In the genomic region with DNA sequence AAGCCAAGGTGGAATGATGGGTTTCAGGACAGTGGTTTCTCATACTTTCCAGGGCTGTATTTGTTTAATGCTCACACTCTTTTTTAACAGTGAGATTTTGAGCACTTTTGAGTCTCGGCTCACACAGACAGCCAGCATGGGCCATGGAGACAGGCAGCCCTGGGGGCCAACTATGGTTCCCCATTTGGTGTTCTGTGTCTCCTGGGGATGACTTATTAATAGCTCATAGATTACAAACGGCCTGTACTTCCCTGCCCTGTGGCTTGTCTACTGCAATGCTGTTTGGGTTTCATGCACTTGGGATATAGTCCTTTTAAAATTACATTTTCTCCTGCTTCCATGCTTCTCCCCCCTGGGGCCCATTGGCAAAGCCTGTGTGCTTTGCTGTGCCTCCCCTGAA, we compare ENCODE assay signal across 24 cellular contexts.
"Had no signal": no experiment of that assay in that cellular context is flagged by ENCODE, and none has a peak within 500 bp of the region (broad histone marks: within the 10 kb centered on the region; RNA-seq: fewer than 3 reads in every experiment).

No MANE protein-coding gene starts in this region.

- H3K27me3 ChIP-seq: body of pancreas, cardiac muscle cell had no signal

- H3K4me1 ChIP-seq: body of pancreas, stomach, suprapubic skin had no signal

- H3K4me3 ChIP-seq: body of pancreas, cardiac muscle cell, hepatocyte, smooth muscle cell, stomach, suprapubic skin had no signal

- H3K4me3 Mint-ChIP-seq: activated naive CD4-positive, alpha-beta T cell treated with anti-CD3 and anti-CD28 coated beads, Interleukin-2, amount 10 ng/mL, durations not matched to agents 7 days and 5 days; activated T-cell treated with anti-CD3 and anti-CD28 coated beads, Interleukin-2, amount 50 U/mL, for 72 hours; immature natural killer cell; memory B cell; stimulated activated memory B cell treated with anti-CD40 and anti-IgM and Interleukin-4, amounts not matched to agents 10 μg/mL and 1 μg/mL and 100 μg/mL, for 72 hours; WTC11 had no signal

- H3K4me2 ChIP-seq: hepatocyte, smooth muscle cell had no signal

- H3K36me3 Mint-ChIP-seq: activated naive CD4-positive, alpha-beta T cell treated with anti-CD3 and anti-CD28 coated beads, Interleukin-2, amount 10 ng/mL, durations not matched to agents 7 days and 5 days; immature natural killer cell; memory B cell; stimulated activated memory B cell treated with anti-CD40 and anti-IgM and Interleukin-4, amounts not matched to agents 10 μg/mL and 1 μg/mL and 100 μg/mL, for 72 hours; WTC11 had no signal

- H3K4me1 Mint-ChIP-seq: activated naive CD4-positive, alpha-beta T cell treated with anti-CD3 and anti-CD28 coated beads, Interleukin-2, amount 10 ng/mL, durations not matched to agents 7 days and 5 days; immature natural killer cell; memory B cell; stimulated activated memory B cell treated with anti-CD40 and anti-IgM and Interleukin-4, amounts not matched to agents 10 μg/mL and 1 μg/mL and 100 μg/mL, for 72 hours had no signal

- DNase-seq: activated CD4-positive, alpha-beta T cell treated with anti-CD3 and anti-CD28 coated beads, Interleukin-2, amount 50 U/mL, for 4 hours; activated effector memory CD4-positive, alpha-beta T cell treated with Interleukin-2 at 50 U/mL for 16 hours; activated naive CD4-positive, alpha-beta T cell treated with anti-CD3 and anti-CD28 coated beads, Interleukin-2, amount 10 ng/mL, durations not matched to agents 7 days and 5 days; activated T-cell treated with anti-CD3 and anti-CD28 coated beads, Interleukin-2, amount 50 U/mL, for 72 hours; amygdala; body of pancreas; dermis blood vessel endothelial cell; effector CD8-positive, alpha-beta T cell; erythroblast; foreskin fibroblast; immature natural killer cell; nucleus accumbens; stimulated activated CD4-positive, alpha-beta T cell treated with anti-CD3 and anti-CD28 coated beads, Interleukin-15, amount 100 ng/mL, for 24 hours; stomach; T-helper 9 cell; trophoblast cell had no signal

- ATAC-seq: activated T-cell treated with anti-CD3 and anti-CD28 coated beads, Interleukin-2, amount 50 U/mL, for 72 hours; body of pancreas; sciatic nerve; stimulated activated memory B cell treated with anti-CD40 and anti-IgM and Interleukin-4, amounts not matched to agents 10 μg/mL and 1 μg/mL and 100 μg/mL, for 72 hours; WTC11 had no signal

- H3K9me3 ChIP-seq: body of pancreas, stomach, suprapubic skin had no signal

- H3K36me3 ChIP-seq: cardiac muscle cell, stomach, suprapubic skin had no signal

- H3K9me3 Mint-ChIP-seq: activated naive CD4-positive, alpha-beta T cell treated with anti-CD3 and anti-CD28 coated beads, Interleukin-2, amount 10 ng/mL, durations not matched to agents 7 days and 5 days; activated T-cell treated with anti-CD3 and anti-CD28 coated beads, Interleukin-2, amount 50 U/mL, for 72 hours; memory B cell; stimulated activated memory B cell treated with anti-CD40 and anti-IgM and Interleukin-4, amounts not matched to agents 10 μg/mL and 1 μg/mL and 100 μg/mL, for 72 hours; WTC11 had no signal

- H3K27ac ChIP-seq: body of pancreas, cardiac muscle cell, hepatocyte, stomach, suprapubic skin had no signal

- H3K27ac Mint-ChIP-seq: activated naive CD4-positive, alpha-beta T cell treated with anti-CD3 and anti-CD28 coated beads, Interleukin-2, amount 10 ng/mL, durations not matched to agents 7 days and 5 days; activated T-cell treated with anti-CD3 and anti-CD28 coated beads, Interleukin-2, amount 50 U/mL, for 72 hours; immature natural killer cell; memory B cell; stimulated activated memory B cell treated with anti-CD40 and anti-IgM and Interleukin-4, amounts not matched to agents 10 μg/mL and 1 μg/mL and 100 μg/mL, for 72 hours; WTC11 had no signal
